23 cellular contexts compared by ENCODE assay signal in genomic region chr10:42939237-42939636, GRCh38.
DNase-seq lines count a peak whose midpoint lies in the region; TF ChIP-seq lines count a peak whose summit lies in the region.
"Had no signal": no experiment of that assay in that cellular context is flagged by ENCODE, and none has a peak within 500 bp of the region (broad histone marks: within the 10 kb centered on the region; RNA-seq: fewer than 3 reads in every experiment).

No MANE protein-coding gene starts in this region.

- peak; percentile 19 for DNase-seq in activated CD8-positive, alpha-beta memory T cell treated with anti-CD3 and anti-CD28 coated beads for 24 hours
- no peak for DNase-seq in activated CD8-positive, alpha-beta memory T cell treated with anti-CD3 and anti-CD28 coated beads, Interleukin-2, amount 50 U/mL, for 48 hours
- DNase-seq in SHP77 (lab: John Stamatoyannopoulos, UW) (peak; percentile 32 to 73), glutamatergic neuron (no peak), sigmoid colon (peak; percentile 34), NCI-H146 treated with DMSO at 0.1 percent for 48 hours (lab: John Stamatoyannopoulos, UW; ENCODE audit: unreplicated experiment) (no peak), KBM-7 (no peak), caudate nucleus (lab: John Stamatoyannopoulos, UW) (no peak)
- DNase-seq: 8988T, AML-193, C1 segment of cervical spinal cord, DMS153, NCI-H1092 treated with DMSO at 0.1 percent for 48 hours, NCI-H1436 treated with DMSO at 0.1 percent for 48 hours, NCI-H2029, NCI-H226, NCI-H510A treated with DMSO at 0.1 percent for 48 hours, NCI-H748 treated with DMSO at 0.1 percent for 48 hours, Peyer's patch had no signal

- TF ChIP-seq EP300 in sigmoid colon (IDR thresholded peaks at IDR 0.05): no peak

- H3K4me3 ChIP-seq in sigmoid colon: no peak overlapping the region
- H3K4me3 ChIP-seq: GM23338, HAP-1, Peyer's patch, SK-N-MC had no signal

- H3K4me3 Mint-ChIP-seq in glutamatergic neuron (ENCODE audit: unreplicated experiment): peak overlapping the region; percentile 55
- H3K4me3 Mint-ChIP-seq: CD8-positive, alpha-beta T cell; GM23338 had no signal

- no peak overlapping the region for H3K27ac ChIP-seq in sigmoid colon
- no peak overlapping the region for H3K27ac ChIP-seq in caudate nucleus (ENCODE audit: low read depth, low read length)
- H3K27ac ChIP-seq: Peyer's patch, SK-N-MC had no signal

- peaks cover 0 to 11% (median 6%) of the 10 kb centered on the region in 3 donors for H3K27me3 ChIP-seq in sigmoid colon

- H3K36me3 ChIP-seq in sigmoid colon: no peaks in the 10 kb centered on the region
- H3K36me3 ChIP-seq: HAP-1, Peyer's patch had no signal

- no peaks in the 10 kb centered on the region for H3K36me3 Mint-ChIP-seq in glutamatergic neuron (ENCODE audit: unreplicated experiment)
- H3K36me3 Mint-ChIP-seq: CD8-positive, alpha-beta T cell had no signal

- no peaks in the 10 kb centered on the region for H3K4me1 ChIP-seq in sigmoid colon
- H3K4me1 ChIP-seq: HAP-1, Peyer's patch had no signal

- in situ Hi-C loops in KBM-7 (cut with MboI; ENCODE audit: low pct_unique_long_range_greater_than_20kb, low sequenced_read_pairs): no loop called here

- no peak for TF ChIP-seq POLR2A in sigmoid colon (IDR thresholded peaks at IDR 0.05)

- TF ChIP-seq CTCF in glutamatergic neuron (IDR thresholded peaks at IDR 0.05; ENCODE audit: partially characterized antibody, unreplicated experiment) (no peak), sigmoid colon (IDR thresholded peaks at IDR 0.05) (no peak)

- H3K9me3 ChIP-seq in sigmoid colon: no peaks in the 10 kb centered on the region
- H3K9me3 ChIP-seq: HAP-1, Peyer's patch had no signal

- WGBS in sigmoid colon, 2 donors: 89 to 90% methylated on average over 11 of the region's 11 CpGs

- intact Hi-C loops in sigmoid colon (cut with DNase I): no loop called here

- peak overlapping the region; percentile 59 for H3K27ac Mint-ChIP-seq in glutamatergic neuron (ENCODE audit: unreplicated experiment)
- H3K27ac Mint-ChIP-seq: CD8-positive, alpha-beta T cell; GM23338 had no signal

- peaks cover 13% of the 10 kb centered on the region for H3K27me3 Mint-ChIP-seq in glutamatergic neuron (ENCODE audit: unreplicated experiment)

- peaks cover 3% of the 10 kb centered on the region for H3K9me3 Mint-ChIP-seq in glutamatergic neuron (ENCODE audit: unreplicated experiment)
- H3K9me3 Mint-ChIP-seq: CD8-positive, alpha-beta T cell; GM23338 had no signal

- peaks cover 12% of the 10 kb centered on the region for H3K4me1 Mint-ChIP-seq in glutamatergic neuron (ENCODE audit: low read depth, unreplicated experiment)

Comparison
In these comparisons a context has a peak if more than half of its experiments do, and no peak if none do; other contexts are left out.
1. DNase-seq: peak in activated CD8-positive, alpha-beta memory T cell treated with anti-CD3 and anti-CD28 coated beads for 24 hours (single experiment), SHP77 (2 of 2) and sigmoid colon (single experiment); none in activated CD8-positive, alpha-beta memory T cell treated with anti-CD3 and anti-CD28 coated beads, Interleukin-2, amount 50 U/mL, for 48 hours (single experiment), glutamatergic neuron (single experiment), NCI-H146 treated with DMSO at 0.1 percent for 48 hours (single experiment), KBM-7 (single experiment) and caudate nucleus (0 of 61).